Comparison of ENCODE assay signal across 30 cellular contexts in the genomic region with DNA sequence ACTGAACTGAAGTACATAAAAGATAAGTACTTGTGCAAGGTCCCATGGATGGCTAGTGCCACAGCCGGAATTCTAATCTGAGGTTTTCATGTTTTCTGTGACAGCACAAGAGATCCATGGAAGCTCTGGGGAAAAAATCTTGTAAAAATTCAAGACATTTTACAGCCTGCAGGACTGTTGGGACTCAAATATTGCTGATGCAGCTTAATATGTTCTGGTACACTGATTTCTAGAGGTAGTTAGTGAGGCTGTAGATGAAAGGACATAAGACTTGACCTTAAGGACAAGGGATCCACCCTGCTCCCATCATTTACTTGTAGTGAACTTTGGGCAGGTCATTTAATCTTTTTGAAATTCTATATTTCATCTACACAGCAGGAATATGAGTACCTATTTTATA.
"Had no signal": no experiment of that assay in that cellular context is flagged by ENCODE, and none has a peak within 500 bp of the region (broad histone marks: within the 10 kb centered on the region; RNA-seq: fewer than 3 reads in every experiment).

No MANE protein-coding gene starts in this region.

- ATAC-seq: activated naive CD8-positive, alpha-beta T cell treated with anti-CD3 and anti-CD28 coated beads, Interleukin-2, amount 50 U/mL, for 24 hours; activated T-cell treated with anti-CD3 and anti-CD28 coated beads, Interleukin-2, amount 50 U/mL, for 72 hours; body of pancreas; esophagus mucosa had no signal

- H3K27ac Mint-ChIP-seq: activated CD4-positive, alpha-beta memory T cell treated with anti-CD3 and anti-CD28 coated beads, Interleukin-2, amount 10 ng/mL, durations not matched to agents 7 days and 5 days; activated CD4-positive, alpha-beta T cell treated with anti-CD3 and anti-CD28 coated beads, Interleukin-2, amount 10 ng/mL, durations not matched to agents 7 days and 5 days; activated naive CD8-positive, alpha-beta T cell; activated naive CD8-positive, alpha-beta T cell treated with anti-CD3 and anti-CD28 coated beads, Interleukin-2, amount 50 U/mL, for 24 hours; activated T-cell treated with anti-CD3 and anti-CD28 coated beads, Interleukin-2, amount 50 U/mL, for 24 hours; activated T-cell treated with anti-CD3 and anti-CD28 coated beads, Interleukin-2, amount 50 U/mL, for 72 hours; endodermal cell; WTC11 had no signal

- H3K27me3 ChIP-seq: adrenal gland, body of pancreas, breast epithelium, colonic mucosa had no signal

- H3K4me3 Mint-ChIP-seq: activated CD4-positive, alpha-beta memory T cell treated with anti-CD3 and anti-CD28 coated beads, Interleukin-2, amount 10 ng/mL, durations not matched to agents 7 days and 5 days; activated CD4-positive, alpha-beta T cell treated with anti-CD3 and anti-CD28 coated beads, Interleukin-2, amount 10 ng/mL, durations not matched to agents 7 days and 5 days; activated naive CD8-positive, alpha-beta T cell; activated naive CD8-positive, alpha-beta T cell treated with anti-CD3 and anti-CD28 coated beads, Interleukin-2, amount 50 U/mL, for 24 hours; activated T-cell treated with anti-CD3 and anti-CD28 coated beads, Interleukin-2, amount 50 U/mL, for 24 hours; activated T-cell treated with anti-CD3 and anti-CD28 coated beads, Interleukin-2, amount 50 U/mL, for 72 hours; endodermal cell; WTC11 had no signal

- H3K4me1 Mint-ChIP-seq: activated CD4-positive, alpha-beta memory T cell treated with anti-CD3 and anti-CD28 coated beads, Interleukin-2, amount 10 ng/mL, durations not matched to agents 7 days and 5 days; activated CD4-positive, alpha-beta T cell treated with anti-CD3 and anti-CD28 coated beads, Interleukin-2, amount 10 ng/mL, durations not matched to agents 7 days and 5 days; activated naive CD8-positive, alpha-beta T cell treated with anti-CD3 and anti-CD28 coated beads, Interleukin-2, amount 50 U/mL, for 24 hours; endodermal cell had no signal

- H3K36me3 ChIP-seq: adrenal gland, breast epithelium, cardiac muscle cell, colonic mucosa had no signal

- DNase-seq: activated CD4-positive, alpha-beta memory T cell treated with anti-CD3 and anti-CD28 coated beads, Interleukin-2, amount 10 ng/mL, durations not matched to agents 7 days and 5 days; activated CD4-positive, alpha-beta T cell treated with anti-CD3 and anti-CD28 coated beads for 1 hour; activated CD4-positive, alpha-beta T cell treated with anti-CD3 and anti-CD28 coated beads for 4 hours; activated CD4-positive, alpha-beta T cell treated with anti-CD3 and anti-CD28 coated beads, Interleukin-2, amount 10 ng/mL, durations not matched to agents 7 days and 5 days; activated CD4-positive, alpha-beta T cell treated with anti-CD3 and anti-CD28 coated beads, Interleukin-2, amount 50 U/mL, for 4 hours; activated CD8-positive, alpha-beta memory T cell treated with anti-CD3 and anti-CD28 coated beads, Interleukin-2, amount 50 U/mL, for 48 hours; activated gamma-delta T cell; activated naive CD4-positive, alpha-beta T cell treated with anti-CD3 and anti-CD28 coated beads, Interleukin-2, amount 50 U/mL, for 16 hours; activated naive CD4-positive, alpha-beta T cell treated with Interleukin-2 at 50 U/mL for 16 hours; activated naive CD8-positive, alpha-beta T cell treated with anti-CD3 and anti-CD28 coated beads, Interleukin-2, amount 50 U/mL, for 24 hours; activated T-cell treated with anti-CD3 and anti-CD28 coated beads for 4 hours; activated T-cell treated with anti-CD3 and anti-CD28 coated beads, Interleukin-2, amount 50 U/mL, for 24 hours; activated T-cell treated with anti-CD3 and anti-CD28 coated beads, Interleukin-2, amount 50 U/mL, for 72 hours; adrenal gland; amygdala; aorta; body of pancreas; central memory CD4-positive, alpha-beta T cell; cerebellar nuclear complex; colonic mucosa; dorsolateral prefrontal cortex; effector memory CD4-positive, alpha-beta T cell; endodermal cell; head of caudate nucleus; T-helper 2 cell had no signal

- H3K4me3 ChIP-seq: adrenal gland, body of pancreas, breast epithelium, cardiac muscle cell, colonic mucosa, dorsolateral prefrontal cortex had no signal

- H3K27ac ChIP-seq: adrenal gland, body of pancreas, breast epithelium, cardiac muscle cell, colonic mucosa, dorsolateral prefrontal cortex had no signal

- H3K9me3 Mint-ChIP-seq: activated CD4-positive, alpha-beta memory T cell treated with anti-CD3 and anti-CD28 coated beads, Interleukin-2, amount 10 ng/mL, durations not matched to agents 7 days and 5 days; activated CD4-positive, alpha-beta T cell treated with anti-CD3 and anti-CD28 coated beads, Interleukin-2, amount 10 ng/mL, durations not matched to agents 7 days and 5 days; activated naive CD8-positive, alpha-beta T cell treated with anti-CD3 and anti-CD28 coated beads, Interleukin-2, amount 50 U/mL, for 24 hours; activated T-cell treated with anti-CD3 and anti-CD28 coated beads, Interleukin-2, amount 50 U/mL, for 24 hours; activated T-cell treated with anti-CD3 and anti-CD28 coated beads, Interleukin-2, amount 50 U/mL, for 72 hours; endodermal cell; WTC11 had no signal

- H3K9me3 ChIP-seq: adrenal gland, body of pancreas, breast epithelium, colonic mucosa had no signal

- H3K27me3 Mint-ChIP-seq: activated CD4-positive, alpha-beta T cell treated with anti-CD3 and anti-CD28 coated beads, Interleukin-2, amount 10 ng/mL, durations not matched to agents 7 days and 5 days had no signal

- H3K36me3 Mint-ChIP-seq: activated naive CD8-positive, alpha-beta T cell; WTC11 had no signal

- H3K4me1 ChIP-seq: adrenal gland, body of pancreas, breast epithelium, colonic mucosa had no signal
